In the genomic region with DNA sequence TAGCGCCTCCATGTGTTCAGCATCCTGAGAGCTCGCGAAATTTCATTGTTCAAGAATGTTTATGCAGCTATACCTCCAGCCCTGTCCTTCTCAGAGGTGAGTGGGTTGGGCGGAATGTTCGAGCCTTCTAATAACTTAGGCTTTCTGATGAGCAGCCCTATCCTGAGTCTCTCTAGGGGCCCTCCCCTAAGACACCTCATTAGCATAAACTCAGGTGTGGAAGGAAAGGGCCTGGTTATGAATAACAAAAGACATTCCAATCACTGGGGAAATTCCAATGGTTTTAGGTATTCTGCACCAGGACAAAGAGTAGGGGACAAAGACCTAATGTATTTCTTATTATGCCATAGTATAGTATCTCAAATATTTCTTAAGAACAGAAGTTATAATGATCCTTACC, we compare ENCODE assay signal across 22 cellular contexts.
DNase-seq lines count a peak whose midpoint lies in the region; ATAC-seq and TF ChIP-seq lines count a peak whose summit lies in the region.
"Had no signal": no experiment of that assay in that cellular context is flagged by ENCODE, and none has a peak within 500 bp of the region (broad histone marks: within the 10 kb centered on the region; RNA-seq: fewer than 3 reads in every experiment).

No MANE protein-coding gene starts in this region.

- peak; percentile 60 for DNase-seq in H7
- peak; percentile 52 for DNase-seq in NT2/D1 (ENCODE audit: low read depth, low spot score)
- peak; percentile 71 for DNase-seq in iPS DF 4.7 (ENCODE audit: extremely low read depth, low spot score)
- peak; percentile 90 for DNase-seq in mesendoderm
- DNase-seq in NCI-H345 treated with DMSO at 0.1 percent for 48 hours (lab: John Stamatoyannopoulos, UW; ENCODE audit: unreplicated experiment) = no peak
- no peak for DNase-seq in heart left ventricle
- DNase-seq in activated T-cell treated with anti-CD3 and anti-CD28 coated beads, Interleukin-2, amount 50 U/mL, for 48 hours = no peak
- DNase-seq: Calu3; DMS79 treated with DMSO at 0.1 percent for 48 hours; HFFc6; Kasumi-1; NCI-H1105; NCI-H1436 treated with DMSO at 0.1 percent for 48 hours; NCI-H187 treated with DMSO at 0.1 percent for 48 hours; NCI-H446 treated with DMSO at 0.1 percent for 48 hours; NCI-H526; NK-92 treated with Interleukin-12 subunit alpha and Interleukin-12 subunit beta, amount 100 ng/mL, for 24 hours; PC-9; SJCRH30 had no signal

- no peak overlapping the region for H2AK5ac ChIP-seq in mesendoderm (ENCODE audit: low read length)

- no peak overlapping the region for H3K4me2 ChIP-seq in mesendoderm (ENCODE audit: low read length)
- H3K4me2 ChIP-seq: PC-9 had no signal

- intact Hi-C loops in heart left ventricle (cut with DNase I) = loop anchor here in 3 of 10 donors (10.0 kb wide), 2 partner anchors 138 to 258 kb away; a partner anchor contains a TSS

- H4K8ac ChIP-seq in mesendoderm (ENCODE audit: low read depth, low read length) = no peak overlapping the region

- no peaks in the 10 kb centered on the region for H3K27me3 ChIP-seq in H7 (ENCODE audit: control insufficient read depth, insufficient read depth, low read length)
- no peaks in the 10 kb centered on the region for H3K27me3 ChIP-seq in NT2/D1 (ENCODE audit: insufficient read depth, insufficient read length)
- no peaks in the 10 kb centered on the region for H3K27me3 ChIP-seq in mesendoderm (ENCODE audit: insufficient read depth, low read length, poor library complexity)
- H3K27me3 ChIP-seq in heart left ventricle = no peaks in the 10 kb centered on the region
- H3K27me3 ChIP-seq: SJCRH30 had no signal

- H4K5ac ChIP-seq in mesendoderm (ENCODE audit: low read length) = no peak overlapping the region

- H2BK5ac ChIP-seq in mesendoderm (ENCODE audit: low read length) = no peak overlapping the region

- H3K79me1 ChIP-seq in mesendoderm (ENCODE audit: low read length) = no peaks in the 10 kb centered on the region

- ATAC-seq in heart left ventricle = no peak
- ATAC-seq: HepG2, Right ventricle myocardium inferior, SK-N-SH treated with all-trans-retinoic acid at 6 μM for 48 hours had no signal

- no peak for TF ChIP-seq CTCF in heart left ventricle (IDR thresholded peaks at IDR 0.05)

- H3K23ac ChIP-seq in mesendoderm (ENCODE audit: low read length) = no peak overlapping the region

- H3K4me3 ChIP-seq in H7 (ENCODE audit: insufficient read depth, low read depth, low read length) (no peak overlapping the region), NT2/D1 (ENCODE audit: insufficient read length, low read depth) (no peak overlapping the region), mesendoderm (ENCODE audit: low read length) (no peak overlapping the region), heart left ventricle (no peak overlapping the region)
- H3K4me3 ChIP-seq: PC-9, SJCRH30 had no signal

- peaks cover 2% of the 10 kb centered on the region for H3K4me1 ChIP-seq in NT2/D1 (ENCODE audit: insufficient read depth, insufficient read length)
- peaks cover 4% of the 10 kb centered on the region for H3K4me1 ChIP-seq in mesendoderm (ENCODE audit: control insufficient read depth, low read depth, low read length)
- peaks cover 0 to 19% (median 4%) of the 10 kb centered on the region in 12 donors for H3K4me1 ChIP-seq in heart left ventricle
- H3K4me1 ChIP-seq: SJCRH30 had no signal

- TF ChIP-seq POLR2A in heart left ventricle (IDR thresholded peaks at IDR 0.05) = no peak

- H3K56ac ChIP-seq in mesendoderm (ENCODE audit: low read length) = no peak overlapping the region

- H3K36me3 ChIP-seq in H7 (replicated peaks; ENCODE audit: control insufficient read depth, insufficient read depth, low read length) (no peaks in the 10 kb centered on the region), NT2/D1 (ENCODE audit: insufficient read depth, insufficient read length, low read length) (no peaks in the 10 kb centered on the region), mesendoderm (ENCODE audit: control insufficient read depth, insufficient read depth, low read length) (no peaks in the 10 kb centered on the region), heart left ventricle (no peaks in the 10 kb centered on the region)
- H3K36me3 ChIP-seq: SJCRH30 had no signal

- H3K27ac ChIP-seq in mesendoderm (ENCODE audit: low read depth, low read length) (no peak overlapping the region), heart left ventricle (no peak overlapping the region)
- H3K27ac ChIP-seq: PC-9, SJCRH30 had no signal

- no peak overlapping the region for H3K4ac ChIP-seq in mesendoderm (ENCODE audit: low read depth, low read length)

- no peak overlapping the region for H2BK15ac ChIP-seq in mesendoderm (replicated peaks; ENCODE audit: low read depth)

- no peak overlapping the region for H2BK120ac ChIP-seq in mesendoderm (ENCODE audit: low read depth, low read length)

- H3K9me3 ChIP-seq in NT2/D1 (ENCODE audit: insufficient read depth, low read length) = no peaks in the 10 kb centered on the region
- no peaks in the 10 kb centered on the region for H3K9me3 ChIP-seq in heart left ventricle
- H3K9me3 ChIP-seq: SJCRH30 had no signal

- no peaks in the 10 kb centered on the region for H3K79me2 ChIP-seq in mesendoderm (ENCODE audit: control insufficient read depth, insufficient read depth, low read length)

- H3K9ac ChIP-seq in NT2/D1 (ENCODE audit: insufficient read length, low read depth) = no peak overlapping the region
- H3K9ac ChIP-seq in mesendoderm (ENCODE audit: low read length) = no peak overlapping the region

- no CpG with 5 or more reads among the region's 5 CpGs for WGBS in mesendoderm (ENCODE audit: extremely low coverage, insufficient coverage, low lambda C conversion rate)
- 83 to 90% (median 89%) methylated on average over 5 of the region's 5 CpGs for WGBS in heart left ventricle, 4 donors

- H3K18ac ChIP-seq in mesendoderm (ENCODE audit: low read length) = no peak overlapping the region

Comparison
In these comparisons a context has a peak if more than half of its experiments do, and no peak if none do; other contexts are left out.
1. DNase-seq: peak in H7 (single experiment), NT2/D1 (single experiment), iPS DF 4.7 (single experiment) and mesendoderm (single experiment); none in NCI-H345 treated with DMSO at 0.1 percent for 48 hours (single experiment), heart left ventricle (0 of 5) and activated T-cell treated with anti-CD3 and anti-CD28 coated beads, Interleukin-2, amount 50 U/mL, for 48 hours (0 of 2).